Comparison of ENCODE assay signal across 18 cellular contexts in the genomic region with DNA sequence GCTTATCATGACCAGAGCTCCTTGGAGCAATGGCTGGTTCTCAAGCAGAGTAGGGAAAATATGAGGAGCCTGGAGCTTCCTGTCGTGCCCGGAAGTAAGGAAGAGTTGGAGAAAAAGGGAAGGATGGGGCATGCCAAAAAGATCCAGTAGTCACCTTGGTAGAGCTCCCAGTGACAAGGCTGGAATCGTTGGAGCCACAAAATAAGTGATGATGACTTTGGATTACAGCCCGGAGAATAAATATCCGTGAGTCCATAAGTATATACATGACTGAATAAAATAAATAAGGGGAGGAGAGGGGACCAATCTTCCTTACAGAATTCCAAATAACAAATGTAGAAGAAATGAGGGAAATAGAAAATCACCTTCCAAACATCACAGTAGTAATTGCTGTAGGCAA.
"Had no signal": no experiment of that assay in that cellular context is flagged by ENCODE, and none has a peak within 500 bp of the region (broad histone marks: within the 10 kb centered on the region; RNA-seq: fewer than 3 reads in every experiment).

No MANE protein-coding gene starts in this region.

- H3K27ac ChIP-seq: esophagus muscularis mucosa, gastroesophageal sphincter, heart left ventricle, right atrium auricular region, upper lobe of right lung had no signal

- H3K27ac Mint-ChIP-seq: activated CD4-positive, alpha-beta memory T cell treated with anti-CD3 and anti-CD28 coated beads for 36 hours; activated naive CD8-positive, alpha-beta T cell; memory B cell; progenitor cell of endocrine pancreas had no signal

- DNase-seq: activated CD4-positive, alpha-beta memory T cell treated with anti-CD3 and anti-CD28 coated beads for 36 hours; activated CD4-positive, alpha-beta T cell treated with anti-CD3 and anti-CD28 coated beads for 4 hours; activated T-cell treated with anti-CD3 and anti-CD28 coated beads for 4 hours; effector CD4-positive, alpha-beta T cell; heart left ventricle; kidney glomerular epithelial cell; left ventricle myocardium superior; stimulated activated CD4-positive, alpha-beta T cell treated with anti-CD3 and anti-CD28 coated beads, Interleukin-12 subunit alpha, Interleukin-12 subunit beta, amount 100 ng/mL, for 4 hours; stimulated activated CD4-positive, alpha-beta T cell treated with anti-CD3 and anti-CD28 coated beads, Interleukin-1b, Interleukin-23, amount 100 ng/mL, for 48 hours; stimulated activated CD8-positive, alpha-beta memory T cell treated with anti-CD3 and anti-CD28 coated beads, Interleukin-4, amount 100 ng/mL, for 48 hours; stimulated activated naive CD4-positive, alpha-beta T cell; upper lobe of right lung had no signal

- ATAC-seq: gastroesophageal sphincter, heart left ventricle, left ventricle myocardium superior, upper lobe of right lung had no signal

- H3K9me3 ChIP-seq: esophagus muscularis mucosa, gastroesophageal sphincter, heart left ventricle, right atrium auricular region, upper lobe of right lung had no signal

- H3K9me3 Mint-ChIP-seq: activated CD4-positive, alpha-beta memory T cell treated with anti-CD3 and anti-CD28 coated beads for 36 hours; memory B cell had no signal

- H3K4me3 Mint-ChIP-seq: activated CD4-positive, alpha-beta memory T cell treated with anti-CD3 and anti-CD28 coated beads for 36 hours; activated naive CD8-positive, alpha-beta T cell; memory B cell had no signal

- H3K4me3 ChIP-seq: esophagus muscularis mucosa, gastroesophageal sphincter, heart left ventricle, right atrium auricular region, upper lobe of right lung had no signal

- H3K27me3 Mint-ChIP-seq: activated CD4-positive, alpha-beta memory T cell treated with anti-CD3 and anti-CD28 coated beads for 36 hours; activated naive CD8-positive, alpha-beta T cell; progenitor cell of endocrine pancreas had no signal

- H3K27me3 ChIP-seq: esophagus muscularis mucosa, gastroesophageal sphincter, right atrium auricular region, upper lobe of right lung had no signal
